In genomic region chr2:54107903-54108615, GRCh38 we compare ENCODE assay signal across 17 cellular contexts. TPM values are rescaled to one million over a fixed set of nuclear protein-coding genes. Genes with fewer than 3 reads are reported as not detected.
A peak's percentile ranks its signal among the peaks of the same experiment; 100 is the strongest.
DNase-seq lines count a peak whose midpoint lies in the region; ATAC-seq and TF ChIP-seq lines count a peak whose summit lies in the region.
"Had no signal": no experiment of that assay in that cellular context is flagged by ENCODE, and none has a peak within 500 bp of the region (broad histone marks: within the 10 kb centered on the region; RNA-seq: fewer than 3 reads in every experiment).

No MANE protein-coding gene starts in this region.

- no peaks in the 10 kb centered on the region for H3K27me3 ChIP-seq in SK-N-SH (ENCODE audit: insufficient read depth)
- H3K27me3 ChIP-seq: gastrocnemius medialis, right atrium auricular region, SJSA1 had no signal

- DNase-seq in NCI-H2227 (lab: John Stamatoyannopoulos, UW; ENCODE audit: unreplicated experiment) (peak; percentile 10), NCI-H2227 treated with DMSO at 0.1 percent for 48 hours (lab: John Stamatoyannopoulos, UW) (no peak), SK-N-SH (peak; percentile 68), globus pallidus (ENCODE audit: low spot score) (peak; percentile 41), retina (peak; percentile 47), D341Med (ENCODE audit: low spot score) (no peak)
- DNase-seq: 8988T; activated effector memory CD4-positive, alpha-beta T cell treated with Interleukin-2 at 50 U/mL for 16 hours; CD4-positive, alpha-beta memory T cell; gastrocnemius medialis; GDM1; NCI-H2029 had no signal

- no peaks in the 10 kb centered on the region for H3K79me2 ChIP-seq in SK-N-SH (ENCODE audit: insufficient read depth)

- CTCF ChIA-PET in SK-N-SH (lab: Yijun Ruan, JAX): interaction anchor here (0.9 to 3.2 kb wide), 41 partner anchors 11 to 1075 kb away, joined by 3 to 93 read pairs (median 6); partner anchors contain the start of gene EML6

- H3K9ac ChIP-seq in SK-N-SH: no peak overlapping the region

- no peaks in the 10 kb centered on the region for H4K20me1 ChIP-seq in SK-N-SH (ENCODE audit: insufficient read depth)

- ATAC-seq in GM19035 (IDR thresholded peaks at IDR 0.05; ENCODE audit: unreplicated experiment): no peak
- no peak for ATAC-seq in GM21423 (IDR thresholded peaks at IDR 0.05; ENCODE audit: unreplicated experiment)
- ATAC-seq: gastrocnemius medialis; stimulated activated memory B cell treated with anti-CD40 and anti-IgM and Interleukin-4, amounts not matched to agents 10 μg/mL and 1 μg/mL and 100 μg/mL, for 72 hours had no signal

- H3K27ac ChIP-seq in SK-N-SH (ENCODE audit: low read depth in 2 of 2, low read length in 1 of 2): peak overlapping the region in 1 of 2 experiments; percentile 97; a peak in 3 of 4 replicates
- H3K27ac ChIP-seq: gastrocnemius medialis, right atrium auricular region, SJSA1 had no signal

- no peaks in the 10 kb centered on the region for H3K36me3 ChIP-seq in SK-N-SH (replicated peaks in 1 of 2; ENCODE audit: control insufficient read depth in 1 of 2, insufficient read depth in 2 of 2, low read length in 1 of 2)
- H3K36me3 ChIP-seq: gastrocnemius medialis, right atrium auricular region, SJSA1 had no signal

- peaks cover 8 to 34% of the 10 kb centered on the region in 2 experiments for H3K4me1 ChIP-seq in SK-N-SH (ENCODE audit: control insufficient read depth in 1 of 2, insufficient read depth in 2 of 2, low read depth in 1 of 2, low read length in 1 of 2)

- WGBS in SK-N-SH (ENCODE audit: low lambda C conversion rate): 58% methylated on average over 10 of the region's 10 CpGs

- H3K4me3 ChIP-seq in SK-N-SH (ENCODE audit: low read depth in 2 of 2, low read length in 1 of 2): peak overlapping the region in 1 of 2 experiments; percentile 6; a peak in 1 of 4 replicates
- H3K4me3 ChIP-seq: gastrocnemius medialis, right atrium auricular region, SJSA1 had no signal

- no peaks in the 10 kb centered on the region for H3K9me2 ChIP-seq in SK-N-SH

- peaks cover 10% of the 10 kb centered on the region for H3F3A ChIP-seq in SK-N-SH (replicated peaks; ENCODE audit: insufficient read depth)

- peak overlapping the region; percentile 3; the same call in 1 of the 2 replicates for H3K4me2 ChIP-seq in SK-N-SH

- POLR2A ChIA-PET in SK-N-SH (lab: Yijun Ruan, JAX): interaction anchor here (0.5 to 1.8 kb wide), 5 partner anchors 110 to 942 kb away, joined by 3 to 6 read pairs (median 3); partner anchors contain the start of genes RTN4 and SPTBN1

- peak; percentile 55 for TF ChIP-seq RAD21 in SK-N-SH (IDR thresholded peaks at IDR 0.05; ENCODE audit: low read length)

- TF ChIP-seq CTCF in SK-N-SH (IDR thresholded peaks at IDR 0.05): 0 out of 2 replicates have a peak, but pooled peaks have one; percentile 9

- TF ChIP-seq EP300 in SK-N-SH (IDR thresholded peaks at IDR 0.05; ENCODE audit: borderline replicate concordance in 1 of 2, low read depth in 1 of 2, low read length in 1 of 2): peak in 1 of 2 experiments; percentile 80; a peak in 2 of 4 replicates

- H3K9me3 ChIP-seq in SK-N-SH: no peaks in the 10 kb centered on the region
- H3K9me3 ChIP-seq: gastrocnemius medialis, right atrium auricular region, SJSA1 had no signal

- H2AFZ ChIP-seq in SK-N-SH (ENCODE audit: low read depth): peak overlapping the region; percentile 67

TF ChIP-seq in SK-N-SH, 30 proteins besides CTCF, POLR2A, EP300 and RAD21 (continues in another document):
- no peak for TF ChIP-seq MEF2A (IDR thresholded peaks at IDR 0.05; ENCODE audit: borderline replicate concordance, low read depth)
- no peak for TF ChIP-seq NFIC (IDR thresholded peaks at IDR 0.05; ENCODE audit: borderline replicate concordance)
- no peak for TF ChIP-seq REST (IDR thresholded peaks at IDR 0.05; ENCODE audit: low read depth, low read length)
- peak; percentile 35; the same call in 1 of the 2 replicates for TF ChIP-seq SMC3 (IDR thresholded peaks at IDR 0.05; ENCODE audit: low read depth, low read length)
- no peak for TF ChIP-seq ZBTB33 (IDR thresholded peaks at IDR 0.05; ENCODE audit: borderline replicate concordance, low read depth)
- TF ChIP-seq CHD2 (IDR thresholded peaks at IDR 0.05; ENCODE audit: low read length, partially characterized antibody): peak; percentile 50
- peak; percentile 54; the same call in 1 of the 2 replicates for TF ChIP-seq FOXJ3 (CRISPR knock-in tag; IDR thresholded peaks at IDR 0.05)
- TF ChIP-seq JUND (IDR thresholded peaks at IDR 0.05): 0 out of 2 replicates have a peak, but pooled peaks have one; percentile 4
- TF ChIP-seq ELF1 (IDR thresholded peaks at IDR 0.05): no peak
- TF ChIP-seq RCOR1 (IDR thresholded peaks at IDR 0.05; ENCODE audit: low read length): peak; percentile 74; the same call in 1 of the 2 replicates
- no peak for TF ChIP-seq YY1 (IDR thresholded peaks at IDR 0.05; ENCODE audit: low read depth)
- no peak for TF ChIP-seq SIN3A (IDR thresholded peaks at IDR 0.05; ENCODE audit: borderline replicate concordance, low read depth, low read length)
- TF ChIP-seq GATA2 (CRISPR knock-in tag; IDR thresholded peaks at IDR 0.05): peak; percentile 91
- no peak for TF ChIP-seq TAF1 (IDR thresholded peaks at IDR 0.05; ENCODE audit: borderline replicate concordance, low read depth, low read length)
- TF ChIP-seq FOXM1 (IDR thresholded peaks at IDR 0.05; ENCODE audit: low read depth): no peak
- no peak for TF ChIP-seq PBX3 (IDR thresholded peaks at IDR 0.05)
- no peak for TF ChIP-seq FOSL2 (IDR thresholded peaks at IDR 0.05; ENCODE audit: borderline replicate concordance, low read depth)
- peak; percentile 72; the same call in 1 of the 2 replicates for TF ChIP-seq MXI1 (IDR thresholded peaks at IDR 0.05; ENCODE audit: low read depth, low read length)
- TF ChIP-seq POLR2AphosphoS5 (IDR thresholded peaks at IDR 0.05; ENCODE audit: low read depth, low read length): no peak
- TF ChIP-seq RFX5 (IDR thresholded peaks at IDR 0.05; ENCODE audit: low read length): no peak
- TF ChIP-seq USF2 (IDR thresholded peaks at IDR 0.05; ENCODE audit: borderline replicate concordance, low read depth, low read length): no peak

RNA-seq across cellular contexts. Expression of gene ACYP2, which starts 7.4 kb away (rescaled TPM):
- 7.6 and 8.8 TPM in 2 replicates for polyA plus RNA-seq in SK-N-SH (2012; rRNA removed)
- polyA plus RNA-seq in SK-N-SH (2012; cell fraction: cytosol; rRNA removed): 11.1 and 12.5 TPM in 2 replicates
- polyA plus RNA-seq in SK-N-SH (2012; cell fraction: nucleus; rRNA removed): 3.7 and 4.8 TPM in 2 replicates

Comparison
In these comparisons a context has a peak if more than half of its experiments do, and no peak if none do; other contexts are left out.
1. DNase-seq: peak in NCI-H2227 (single experiment), SK-N-SH (single experiment), globus pallidus (single experiment) and retina (single experiment); none in NCI-H2227 treated with DMSO at 0.1 percent for 48 hours (single experiment) and D341Med (single experiment).